Comparison of ENCODE assay signal across 27 cellular contexts in the genomic region with DNA sequence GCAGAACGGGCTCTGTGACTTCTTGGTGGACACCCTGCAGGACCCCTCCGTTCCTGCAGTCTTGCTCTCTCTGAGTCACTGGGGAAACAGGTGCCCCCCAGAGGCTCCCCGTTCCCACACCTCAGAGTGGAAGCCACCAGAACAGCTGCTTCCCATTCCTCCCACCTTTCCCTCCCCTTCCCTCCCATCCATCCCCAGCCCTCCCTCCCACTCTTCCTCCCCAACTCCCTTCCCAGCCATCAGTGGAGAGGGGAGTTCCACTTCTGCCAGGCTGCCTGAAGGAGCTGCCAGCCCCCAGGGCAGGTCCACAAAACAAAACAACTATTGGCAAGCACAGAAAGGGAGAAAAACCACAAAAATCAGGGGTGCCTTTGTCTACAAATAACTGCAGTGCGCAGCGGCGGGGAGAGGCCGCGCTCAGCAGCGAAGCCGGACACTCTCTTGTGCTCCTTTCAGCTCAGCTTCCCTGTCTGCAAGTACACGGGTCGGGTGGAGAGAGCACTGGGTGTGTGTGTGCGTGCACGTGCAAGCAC. TPM values are rescaled to one million over a fixed set of nuclear protein-coding genes. Genes with fewer than 3 reads are reported as not detected.
"Had no signal": no experiment of that assay in that cellular context is flagged by ENCODE, and none has a peak within 500 bp of the region (broad histone marks: within the 10 kb centered on the region; RNA-seq: fewer than 3 reads in every experiment).

No MANE protein-coding gene starts in this region.

- H3K9ac ChIP-seq: SK-N-SH had no signal

- ATAC-seq: activated CD4-positive, alpha-beta T cell treated with anti-CD3 and anti-CD28 coated beads for 36 hours; activated CD8-positive, alpha-beta T cell treated with anti-CD3 and anti-CD28 coated beads for 36 hours; activated T-cell treated with anti-CD3 and anti-CD28 coated beads, Interleukin-2, amount 50 U/mL, for 72 hours; Right ventricle myocardium inferior had no signal

- DNase-seq: activated CD4-positive, alpha-beta T cell treated with anti-CD3 and anti-CD28 coated beads for 36 hours; activated CD4-positive, alpha-beta T cell treated with anti-CD3 and anti-CD28 coated beads, Interleukin-2, amount 50 U/mL, for 1 hour; activated CD8-positive, alpha-beta memory T cell treated with anti-CD3 and anti-CD28 coated beads, Interleukin-2, amount 50 U/mL, for 4 hours; activated CD8-positive, alpha-beta T cell treated with anti-CD3 and anti-CD28 coated beads for 36 hours; activated gamma-delta T cell treated with Interleukin-2 at 50 U/mL for 16 hours; activated naive CD4-positive, alpha-beta T cell treated with anti-CD3 and anti-CD28 coated beads, Interleukin-2, amount 10 ng/mL, durations not matched to agents 7 days and 5 days; activated naive CD8-positive, alpha-beta T cell treated with anti-CD3 and anti-CD28 coated beads for 36 hours; activated T-cell treated with anti-CD3 and anti-CD28 coated beads, Interleukin-2, amount 50 U/mL, for 72 hours; KG1; NCI-H1092; NCI-H1417; NCI-H1930; NCI-H2171; NCI-H2227 treated with DMSO at 0.1 percent for 48 hours; NCI-H446 treated with DMSO at 0.1 percent for 48 hours; NCI-H526; NCI-H82; RPMI8226; SK-N-SH; T-helper 1 cell had no signal

- FAIRE-seq: bronchial epithelial cell had no signal

- H3K9me3 Mint-ChIP-seq: activated CD8-positive, alpha-beta T cell treated with anti-CD3 and anti-CD28 coated beads for 36 hours; activated naive CD4-positive, alpha-beta T cell treated with anti-CD3 and anti-CD28 coated beads, Interleukin-2, amount 10 ng/mL, durations not matched to agents 7 days and 5 days; activated naive CD8-positive, alpha-beta T cell treated with anti-CD3 and anti-CD28 coated beads for 36 hours; activated T-cell treated with anti-CD3 and anti-CD28 coated beads, Interleukin-2, amount 50 U/mL, for 72 hours; activated T-helper 2 cell treated with anti-CD3 and anti-CD28 coated beads, Interferon-gamma antibody, Interleukin-2, Interleukin-4, amounts not matched to agents 10 μg/mL and 5 μg/mL and 100 μg/mL, durations not matched to agents 14 hours and 24 hours and 36 hours had no signal

- H3K9me3 ChIP-seq: SK-N-SH had no signal

- H3K4me3 Mint-ChIP-seq: activated CD4-positive, alpha-beta T cell treated with anti-CD3 and anti-CD28 coated beads for 36 hours; activated CD8-positive, alpha-beta T cell treated with anti-CD3 and anti-CD28 coated beads for 36 hours; activated naive CD4-positive, alpha-beta T cell treated with anti-CD3 and anti-CD28 coated beads, Interleukin-2, amount 10 ng/mL, durations not matched to agents 7 days and 5 days; activated naive CD8-positive, alpha-beta T cell treated with anti-CD3 and anti-CD28 coated beads for 36 hours; activated T-cell treated with anti-CD3 and anti-CD28 coated beads, Interleukin-2, amount 50 U/mL, for 72 hours had no signal

- H3K27ac ChIP-seq: VCaP had no signal

- H3K27ac Mint-ChIP-seq: activated CD4-positive, alpha-beta T cell treated with anti-CD3 and anti-CD28 coated beads for 36 hours; activated CD8-positive, alpha-beta T cell treated with anti-CD3 and anti-CD28 coated beads for 36 hours; activated naive CD4-positive, alpha-beta T cell treated with anti-CD3 and anti-CD28 coated beads, Interleukin-2, amount 10 ng/mL, durations not matched to agents 7 days and 5 days; activated naive CD8-positive, alpha-beta T cell treated with anti-CD3 and anti-CD28 coated beads for 36 hours; activated T-cell treated with anti-CD3 and anti-CD28 coated beads, Interleukin-2, amount 50 U/mL, for 72 hours; activated T-helper 2 cell treated with anti-CD3 and anti-CD28 coated beads, Interferon-gamma antibody, Interleukin-2, Interleukin-4, amounts not matched to agents 10 μg/mL and 5 μg/mL and 100 μg/mL, durations not matched to agents 14 hours and 24 hours and 36 hours had no signal

- H3K27me3 Mint-ChIP-seq: activated CD4-positive, alpha-beta T cell treated with anti-CD3 and anti-CD28 coated beads for 36 hours; activated CD8-positive, alpha-beta T cell treated with anti-CD3 and anti-CD28 coated beads for 36 hours; activated naive CD4-positive, alpha-beta T cell treated with anti-CD3 and anti-CD28 coated beads, Interleukin-2, amount 10 ng/mL, durations not matched to agents 7 days and 5 days; activated naive CD8-positive, alpha-beta T cell treated with anti-CD3 and anti-CD28 coated beads for 36 hours had no signal

- H3K36me3 Mint-ChIP-seq: activated naive CD8-positive, alpha-beta T cell treated with anti-CD3 and anti-CD28 coated beads for 36 hours had no signal

- H3K4me1 Mint-ChIP-seq: activated CD4-positive, alpha-beta T cell treated with anti-CD3 and anti-CD28 coated beads for 36 hours; activated naive CD4-positive, alpha-beta T cell treated with anti-CD3 and anti-CD28 coated beads, Interleukin-2, amount 10 ng/mL, durations not matched to agents 7 days and 5 days; activated naive CD8-positive, alpha-beta T cell treated with anti-CD3 and anti-CD28 coated beads for 36 hours had no signal

- H3K4me2 ChIP-seq: SK-N-SH had no signal

RNA-seq across cellular contexts. Expression of gene SRPK3, which starts 21.7 kb away (rescaled TPM):
- total RNA-seq: activated CD4-positive, alpha-beta T cell treated with anti-CD3 and anti-CD28 coated beads for 36 hours; activated naive CD8-positive, alpha-beta T cell treated with anti-CD3 and anti-CD28 coated beads for 36 hours; activated T-cell treated with anti-CD3 and anti-CD28 coated beads, Interleukin-2, amount 50 U/mL, for 72 hours; activated T-helper 2 cell treated with anti-CD3 and anti-CD28 coated beads, Interferon-gamma antibody, Interleukin-2, Interleukin-4, amounts not matched to agents 10 μg/mL and 5 μg/mL and 100 μg/mL, durations not matched to agents 14 hours and 24 hours and 36 hours; MCF 10A; OCI-LY7; T-helper 2 cell treated with Interferon-gamma antibody and Interleukin-4, amounts not matched to agents 100 ng/mL and 5 ng/mL, for 36 hours had no signal

RNA-seq across cellular contexts. Expression of gene PDZD4, which starts 27.8 kb away (rescaled TPM):
- total RNA-seq: MCF 10A, OCI-LY7 had no signal

RNA-seq across cellular contexts. Expression of gene PLXNB3, which starts 38.5 kb away (rescaled TPM):
- total RNA-seq: OCI-LY7 had no signal
